In the genomic region with DNA sequence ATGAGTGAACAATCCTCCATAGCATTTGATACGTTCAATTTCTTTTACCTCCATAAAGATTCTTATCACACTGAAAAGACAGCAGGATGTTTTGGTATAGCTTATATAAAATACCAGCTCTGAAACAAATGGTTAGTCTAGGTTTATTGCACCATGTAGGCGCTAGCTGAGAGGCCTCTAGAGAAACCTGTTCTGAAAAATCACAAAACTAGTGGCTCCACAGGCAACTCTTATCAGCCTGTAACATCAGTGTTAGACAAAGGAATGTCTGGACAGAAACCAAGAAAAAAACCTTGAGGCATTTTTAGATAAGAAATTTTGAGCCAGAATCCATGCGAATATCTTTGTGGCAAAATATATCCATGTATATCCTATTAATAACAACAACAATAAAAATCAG, we compare ENCODE assay signal across 17 cellular contexts.
DNase-seq lines count a peak whose midpoint lies in the region; ATAC-seq and TF ChIP-seq lines count a peak whose summit lies in the region.
"Had no signal": no experiment of that assay in that cellular context is flagged by ENCODE, and none has a peak within 500 bp of the region (broad histone marks: within the 10 kb centered on the region; RNA-seq: fewer than 3 reads in every experiment).

No MANE protein-coding gene starts in this region.

- H4K8ac ChIP-seq in trophoblast cell (ENCODE audit: low read depth, low read length): no peak overlapping the region

- WGBS in trophoblast cell (ENCODE audit: extremely low coverage, insufficient coverage, insufficient read length): no CpG with 5 or more reads among the region's 3 CpGs

- H3K27me3 ChIP-seq in Caco-2 (replicated peaks; ENCODE audit: control insufficient read depth, insufficient read depth, low read length) (no peaks in the 10 kb centered on the region), trophoblast cell (ENCODE audit: insufficient read depth, low read length) (no peaks in the 10 kb centered on the region), WERI-Rb-1 (ENCODE audit: insufficient read depth, low read depth, severe bottlenecking) (no peaks in the 10 kb centered on the region), vagina (no peaks in the 10 kb centered on the region)

- DNase-seq in Caco-2 (peak; percentile 57 to 65), RWPE1 (ENCODE audit: low spot score) (peak; percentile 7), epithelial cell of prostate (ENCODE audit: low read depth, low spot score) (peak; percentile 1), trophoblast cell (peak; percentile 76 to 97), WERI-Rb-1 (no peak), vagina (ENCODE audit: extremely low spot score in 2 of 2) (no peak), T-helper 17 cell (no peak), cortex of kidney (lab: John Stamatoyannopoulos, UW) (no peak)
- DNase-seq: ACHN; CD4-positive, alpha-beta memory T cell; NCI-H1105 treated with DMSO at 0.1 percent for 48 hours; NCI-H187; NCI-H82; RPMI8226 had no signal

- no peak overlapping the region for H3K14ac ChIP-seq in trophoblast cell (ENCODE audit: low read length)

- peaks cover 30% of the 10 kb centered on the region for H3K4me1 ChIP-seq in Caco-2
- H3K4me1 ChIP-seq in trophoblast cell (ENCODE audit: control insufficient read depth in 1 of 2, insufficient read depth in 2 of 2, low read length in 2 of 2): peaks cover 0 to 6% of the 10 kb centered on the region in 2 experiments
- H3K4me1 ChIP-seq in vagina: no peaks in the 10 kb centered on the region

- H4K91ac ChIP-seq in trophoblast cell (ENCODE audit: low read depth, low read length): peak overlapping the region; percentile 98

- H3K4me3 Mint-ChIP-seq in Caco-2 (ENCODE audit: unreplicated experiment) (peak overlapping the region; percentile 15), T-helper 17 cell (no peak overlapping the region)
- H3K4me3 Mint-ChIP-seq: B cell; CD4-positive, alpha-beta memory T cell had no signal

- TF ChIP-seq CTCF in Caco-2 (IDR thresholded peaks at IDR 0.05; ENCODE audit: insufficient read depth in 1 of 2, low read depth in 1 of 2, low read length in 1 of 2, severe bottlenecking in 1 of 2, unreplicated experiment in 1 of 2): no peak
- TF ChIP-seq CTCF in RWPE1 (conservative IDR thresholded peaks at IDR 0.05; ENCODE audit: low read depth): no peak
- TF ChIP-seq CTCF in WERI-Rb-1 (IDR thresholded peaks at IDR 0.05; ENCODE audit: low read depth, low read length): no peak
- TF ChIP-seq CTCF in vagina (IDR thresholded peaks at IDR 0.05): no peak

- no peak for ATAC-seq in T-helper 17 cell
- ATAC-seq: SK-N-SH treated with all-trans-retinoic acid at 6 μM for 48 hours had no signal

- H3K9me3 ChIP-seq in Caco-2: peaks cover 4% of the 10 kb centered on the region; the same call in 1 of the 2 replicates
- H3K9me3 ChIP-seq in trophoblast cell (ENCODE audit: insufficient read depth, low read depth, low read length): no peaks in the 10 kb centered on the region
- H3K9me3 ChIP-seq in WERI-Rb-1 (ENCODE audit: severe bottlenecking): no peaks in the 10 kb centered on the region
- no peaks in the 10 kb centered on the region for H3K9me3 ChIP-seq in vagina
- peaks cover 3% of the 10 kb centered on the region for H3K9me3 ChIP-seq in T-helper 17 cell (ENCODE audit: control insufficient read depth, low read length, poor library complexity, severe bottlenecking)

- intact Hi-C loops in Caco-2 (cut with micrococcal nuclease; ENCODE audit: unreplicated experiment) (loop anchor here (1.0 kb wide), 1 partner anchor 17 kb away; no protein-coding TSS in a partner anchor), vagina (cut with DNase I) (no loop called here)

- POLR2A ChIA-PET in Caco-2 (lab: Charles Lee): no interaction called here
- POLR2A ChIA-PET in RWPE1 (lab: Yijun Ruan, JAX; ENCODE audit: low non-redundant PET): no interaction called here

- H3K79me1 ChIP-seq in trophoblast cell (ENCODE audit: low read length): peaks cover 13% of the 10 kb centered on the region

- no peak overlapping the region for H2AK5ac ChIP-seq in trophoblast cell (ENCODE audit: low read length)

- H3K27me3 Mint-ChIP-seq in Caco-2 (ENCODE audit: insufficient read depth, unreplicated experiment): no peaks in the 10 kb centered on the region
- no peaks in the 10 kb centered on the region for H3K27me3 Mint-ChIP-seq in T-helper 17 cell
- H3K27me3 Mint-ChIP-seq: B cell; CD4-positive, alpha-beta memory T cell had no signal

- H3K23ac ChIP-seq in trophoblast cell (ENCODE audit: low read length): no peak overlapping the region

- no peak overlapping the region for H3K18ac ChIP-seq in trophoblast cell (ENCODE audit: low read length)

- no peaks in the 10 kb centered on the region for H3K4me1 Mint-ChIP-seq in Caco-2 (ENCODE audit: low read depth, unreplicated experiment)
- H3K4me1 Mint-ChIP-seq in T-helper 17 cell: no peaks in the 10 kb centered on the region
- H3K4me1 Mint-ChIP-seq: B cell; CD4-positive, alpha-beta memory T cell had no signal

- no TSS peak for BruUV-seq in Caco-2 (replicated peaks; lab: Mats Ljungman, UMichigan)

- H3K9me3 Mint-ChIP-seq in Caco-2 (ENCODE audit: unreplicated experiment): peaks cover 11% of the 10 kb centered on the region

- peak overlapping the region; percentile 73 for H3K27ac ChIP-seq in RWPE1
- peak overlapping the region; percentile 72 for H3K27ac ChIP-seq in epithelial cell of prostate
- peak overlapping the region; percentile 97 for H3K27ac ChIP-seq in trophoblast cell (ENCODE audit: low read depth, low read length)
- H3K27ac ChIP-seq in WERI-Rb-1: no peak overlapping the region
- H3K27ac ChIP-seq in vagina: no peak overlapping the region
- H3K27ac ChIP-seq: KMS-11 had no signal

- H3K4me3 ChIP-seq in Caco-2 (ENCODE audit: low read depth, low read length): no peak overlapping the region
- H3K4me3 ChIP-seq in trophoblast cell (ENCODE audit: low read depth, low read length): no peak overlapping the region
- no peak overlapping the region for H3K4me3 ChIP-seq in WERI-Rb-1 (ENCODE audit: low read depth, low read length)
- H3K4me3 ChIP-seq in vagina: no peak overlapping the region

- H3K27ac Mint-ChIP-seq in Caco-2 (ENCODE audit: unreplicated experiment) (peak overlapping the region; percentile 24), T-helper 17 cell (no peak overlapping the region)
- H3K27ac Mint-ChIP-seq: B cell; CD4-positive, alpha-beta memory T cell had no signal

- CTCF ChIA-PET in Caco-2 (lab: Charles Lee): interaction anchor here (1.0 kb wide), 1 partner anchor 44 kb away, joined by 3 read pairs; no protein-coding TSS in a partner anchor
- CTCF ChIA-PET in RWPE1 (lab: Yijun Ruan, JAX): interaction anchor here (0.7 kb wide), 1 partner anchor 435 kb away, joined by 3 read pairs; no protein-coding TSS in a partner anchor

- H2BK5ac ChIP-seq in trophoblast cell (ENCODE audit: low read depth, low read length, poor library complexity): peak overlapping the region; percentile 98

- H2BK12ac ChIP-seq in trophoblast cell (ENCODE audit: low read length): no peak overlapping the region

- H2BK120ac ChIP-seq in trophoblast cell (ENCODE audit: insufficient read depth, low read length, poor library complexity): peak overlapping the region; percentile 100

- no peak for TF ChIP-seq POLR2A in vagina (IDR thresholded peaks at IDR 0.05)

- no peak overlapping the region for H3K4me2 ChIP-seq in trophoblast cell (ENCODE audit: low read length)
- H3K4me2 ChIP-seq: KMS-11 had no signal

- H2AFZ ChIP-seq in trophoblast cell (ENCODE audit: insufficient read depth, low read length, poor library complexity): no peak overlapping the region

- no peaks in the 10 kb centered on the region for H3K36me3 ChIP-seq in Caco-2 (ENCODE audit: control insufficient read depth, insufficient read depth, low read length)
- H3K36me3 ChIP-seq in trophoblast cell (ENCODE audit: control insufficient read depth in 1 of 2, insufficient read depth in 2 of 2, low read length in 2 of 2): no peaks in the 10 kb centered on the region
- H3K36me3 ChIP-seq in WERI-Rb-1: no peaks in the 10 kb centered on the region
- no peaks in the 10 kb centered on the region for H3K36me3 ChIP-seq in vagina

- no peak overlapping the region for H3K4ac ChIP-seq in trophoblast cell (ENCODE audit: low read depth, low read length)

- H3K9ac ChIP-seq in trophoblast cell (ENCODE audit: low read length): no peak overlapping the region
- H3K9ac ChIP-seq: KMS-11 had no signal

- H3K79me2 ChIP-seq in trophoblast cell (ENCODE audit: control insufficient read depth, insufficient read depth, low read length, poor library complexity): peaks cover 3% of the 10 kb centered on the region

- no peaks in the 10 kb centered on the region for H3K36me3 Mint-ChIP-seq in Caco-2 (ENCODE audit: insufficient read depth, unreplicated experiment)
- H3K36me3 Mint-ChIP-seq in T-helper 17 cell (ENCODE audit: low read depth): no peaks in the 10 kb centered on the region
- H3K36me3 Mint-ChIP-seq: CD4-positive, alpha-beta memory T cell had no signal

- H4K12ac ChIP-seq in trophoblast cell (ENCODE audit: low read depth, low read length): no peak overlapping the region

Comparison
In these comparisons a context has a peak if more than half of its experiments do, and no peak if none do; other contexts are left out.
1. DNase-seq: peak in Caco-2 (2 of 2), RWPE1 (single experiment), epithelial cell of prostate (single experiment) and trophoblast cell (2 of 2); none in WERI-Rb-1 (single experiment), vagina (0 of 2), T-helper 17 cell (0 of 3) and cortex of kidney (single experiment).
2. H3K27ac ChIP-seq: peak in RWPE1 (single experiment), epithelial cell of prostate (single experiment) and trophoblast cell (single experiment); none in WERI-Rb-1 (single experiment) and vagina (single experiment).